ENCODE assay signal across 6 cellular contexts in the genomic region with DNA sequence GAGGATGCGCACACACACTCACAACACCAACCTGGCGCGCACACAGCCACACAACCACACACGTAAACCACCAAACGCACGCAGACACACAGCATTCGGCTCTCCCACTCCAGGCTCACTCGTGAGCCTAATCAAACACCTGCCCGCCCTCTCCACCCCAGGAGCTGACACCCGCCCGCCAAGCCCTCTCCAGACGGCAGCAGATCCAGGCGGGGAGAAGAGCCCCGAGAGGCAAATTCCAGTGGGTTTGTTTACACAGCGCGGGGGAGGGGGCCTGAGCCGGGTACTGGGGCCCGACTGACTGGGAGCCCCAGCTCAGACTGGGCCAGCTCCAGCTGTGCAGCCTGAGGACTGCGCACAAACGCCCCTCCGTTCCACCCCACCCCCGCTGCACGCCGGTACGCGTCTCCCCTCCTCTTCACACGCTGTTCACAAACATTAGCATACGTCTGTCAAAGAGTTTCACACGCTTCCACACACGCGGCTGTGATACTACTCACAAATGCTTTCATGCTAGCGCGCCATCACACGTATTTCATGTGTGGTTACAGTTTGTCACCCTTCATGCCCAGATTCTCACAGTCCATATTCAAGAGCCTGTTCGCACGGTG.
DNase-seq lines count a peak whose midpoint lies in the region.

No MANE protein-coding gene starts in this region.

- DNase-seq in MV-4-11 (lab: John Stamatoyannopoulos, UW) (peak; percentile 10), activated T-cell treated with anti-CD3 and anti-CD28 coated beads for 48 hours (ENCODE audit: low read depth) (peak; percentile 22), hippocampal formation (lab: John Stamatoyannopoulos, UW) (peak; percentile 62 to 78), OCI-M2 (lab: John Stamatoyannopoulos, UW; ENCODE audit: unreplicated experiment) (no peak), RKO (ENCODE audit: low spot score) (no peak)
- DNase-seq in stimulated activated CD8-positive, alpha-beta memory T cell treated with anti-CD3 and anti-CD28 coated beads, Interleukin-4, amount 100 ng/mL, for 24 hours (ENCODE audit: low read depth), result peak; percentile 11

Comparison
In these comparisons a context has a peak if more than half of its experiments do, and no peak if none do; other contexts are left out.
1. DNase-seq: peak in MV-4-11 (single experiment), activated T-cell treated with anti-CD3 and anti-CD28 coated beads for 48 hours (single experiment), hippocampal formation (2 of 2) and stimulated activated CD8-positive, alpha-beta memory T cell treated with anti-CD3 and anti-CD28 coated beads, Interleukin-4, amount 100 ng/mL, for 24 hours (single experiment); none in OCI-M2 (single experiment) and RKO (single experiment).